In genomic region chr6:56714982-56715456, GRCh38 we compare ENCODE assay signal across 1 cellular context.
TF ChIP-seq lines count a peak whose summit lies in the region.

No MANE protein-coding gene starts in this region.

TF ChIP-seq in GM23338, 12 proteins besides CTCF, POLR2A, EP300 and RAD21 (continued from another document):
- TF ChIP-seq ZNF462 (CRISPR knock-in tag; IDR thresholded peaks at IDR 0.05): no peak
